17 cellular contexts compared by ENCODE assay signal in genomic region chr1:47697616-47698335, GRCh38.
"Had no signal": no experiment of that assay in that cellular context is flagged by ENCODE, and none has a peak within 500 bp of the region (broad histone marks: within the 10 kb centered on the region; RNA-seq: fewer than 3 reads in every experiment).

No MANE protein-coding gene starts in this region.

- H3K27me3 Mint-ChIP-seq: activated naive CD8-positive, alpha-beta T cell treated with anti-CD3 and anti-CD28 coated beads, Interleukin-2, amount 50 U/mL, for 24 hours; stimulated activated naive CD8-positive, alpha-beta T cell treated with anti-CD3 and anti-CD28 coated beads, Interleukin-15, Interleukin-2, amounts not matched to agents 100 ng/mL and 50 ng/mL, for 24 hours had no signal

- H3K4me3 ChIP-seq: ascending aorta, dorsolateral prefrontal cortex, gastrocnemius medialis, heart left ventricle, lower lobe of right lung, thoracic aorta had no signal

- H3K27ac Mint-ChIP-seq: activated naive CD4-positive, alpha-beta T cell treated with anti-CD3 and anti-CD28 coated beads for 36 hours; activated naive CD8-positive, alpha-beta T cell treated with anti-CD3 and anti-CD28 coated beads, Interleukin-2, amount 50 U/mL, for 24 hours; activated T-helper 1 cell treated with anti-CD3 and anti-CD28 coated beads, Interleukin-12 subunit alpha, Interleukin-12 subunit beta, Interleukin-2, Interleukin-4 antibody, amounts not matched to agents 30 ng/mL and 10 ng/mL and 1 ng/mL, durations not matched to agents 14 hours and 24 hours and 36 hours; endodermal cell; mesothelial cell of epicardium; stimulated activated naive CD8-positive, alpha-beta T cell treated with anti-CD3 and anti-CD28 coated beads, Interleukin-15, Interleukin-2, amounts not matched to agents 100 ng/mL and 50 ng/mL, for 24 hours had no signal

- H3K36me3 Mint-ChIP-seq: mesothelial cell of epicardium had no signal

- H3K4me3 Mint-ChIP-seq: activated naive CD4-positive, alpha-beta T cell treated with anti-CD3 and anti-CD28 coated beads for 36 hours; activated naive CD8-positive, alpha-beta T cell treated with anti-CD3 and anti-CD28 coated beads, Interleukin-2, amount 50 U/mL, for 24 hours; activated T-helper 1 cell treated with anti-CD3 and anti-CD28 coated beads, Interleukin-12 subunit alpha, Interleukin-12 subunit beta, Interleukin-2, Interleukin-4 antibody, amounts not matched to agents 30 ng/mL and 10 ng/mL and 1 ng/mL, durations not matched to agents 14 hours and 24 hours and 36 hours; endodermal cell; mesothelial cell of epicardium; stimulated activated naive CD8-positive, alpha-beta T cell treated with anti-CD3 and anti-CD28 coated beads, Interleukin-15, Interleukin-2, amounts not matched to agents 100 ng/mL and 50 ng/mL, for 24 hours had no signal

- H3K9ac ChIP-seq: parathyroid adenoma had no signal

- H3K27me3 ChIP-seq: ascending aorta, gastrocnemius medialis, neutrophil had no signal

- H3K4me1 ChIP-seq: gastrocnemius medialis, heart left ventricle, lower lobe of right lung, parathyroid adenoma had no signal

- H3K9me3 Mint-ChIP-seq: activated naive CD4-positive, alpha-beta T cell treated with anti-CD3 and anti-CD28 coated beads for 36 hours; activated naive CD8-positive, alpha-beta T cell treated with anti-CD3 and anti-CD28 coated beads, Interleukin-2, amount 50 U/mL, for 24 hours; activated T-helper 1 cell treated with anti-CD3 and anti-CD28 coated beads, Interleukin-12 subunit alpha, Interleukin-12 subunit beta, Interleukin-2, Interleukin-4 antibody, amounts not matched to agents 30 ng/mL and 10 ng/mL and 1 ng/mL, durations not matched to agents 14 hours and 24 hours and 36 hours; endodermal cell; mesothelial cell of epicardium; stimulated activated naive CD8-positive, alpha-beta T cell treated with anti-CD3 and anti-CD28 coated beads, Interleukin-15, Interleukin-2, amounts not matched to agents 100 ng/mL and 50 ng/mL, for 24 hours had no signal

- DNase-seq: activated naive CD4-positive, alpha-beta T cell treated with anti-CD3 and anti-CD28 coated beads for 36 hours; activated naive CD8-positive, alpha-beta T cell treated with anti-CD3 and anti-CD28 coated beads, Interleukin-2, amount 50 U/mL, for 24 hours; heart left ventricle; left cardiac atrium; lower lobe of right lung; stimulated activated CD4-positive, alpha-beta T cell treated with anti-CD3 and anti-CD28 coated beads, Interleukin-4, amount 100 ng/mL, for 24 hours; stimulated activated CD8-positive, alpha-beta memory T cell treated with anti-CD3 and anti-CD28 coated beads, Interleukin-4, amount 100 ng/mL, for 48 hours had no signal

- H2AFZ ChIP-seq: parathyroid adenoma had no signal

- H3K36me3 ChIP-seq: ascending aorta, gastrocnemius medialis, heart left ventricle, lower lobe of right lung, neutrophil, thoracic aorta had no signal

- H3K27ac ChIP-seq: ascending aorta, heart left ventricle, lower lobe of right lung, neutrophil, parathyroid adenoma, thoracic aorta had no signal

- H3K4me1 Mint-ChIP-seq: activated naive CD8-positive, alpha-beta T cell treated with anti-CD3 and anti-CD28 coated beads, Interleukin-2, amount 50 U/mL, for 24 hours had no signal

- H3K9me3 ChIP-seq: ascending aorta, gastrocnemius medialis, heart left ventricle, lower lobe of right lung, neutrophil, thoracic aorta had no signal
